In genomic region chr9:76618762-76619161, GRCh38 we compare ENCODE assay signal across 19 cellular contexts.
DNase-seq lines count a peak whose midpoint lies in the region; ATAC-seq and TF ChIP-seq lines count a peak whose summit lies in the region.
"Had no signal": no experiment of that assay in that cellular context is flagged by ENCODE, and none has a peak within 500 bp of the region (broad histone marks: within the 10 kb centered on the region; RNA-seq: fewer than 3 reads in every experiment).

No MANE protein-coding gene starts in this region.

- intact Hi-C loops in Right ventricle myocardium inferior (cut with DNase I) = no loop called here
- intact Hi-C loops in right cardiac atrium (cut with DNase I) = no loop called here
- intact Hi-C loops in dendritic cell treated with granulocyte-macrophage colony-stimulating factor and Interleukin-4, amounts not matched to agents 40 ng/mL and 50 ng/mL, for 4 days (cut with micrococcal nuclease) = loop anchor here (5.0 kb wide), 2 partner anchors 34 to 41 kb away; no protein-coding TSS in a partner anchor

- H3K9me3 ChIP-seq in right cardiac atrium (ENCODE audit: control insufficient read depth, low read length) (no peaks in the 10 kb centered on the region), mesenchymal stem cell (ENCODE audit: control insufficient read depth, low read length) (no peaks in the 10 kb centered on the region), WERI-Rb-1 (ENCODE audit: severe bottlenecking) (no peaks in the 10 kb centered on the region)

- no peak overlapping the region for H4K8ac ChIP-seq in mesenchymal stem cell (ENCODE audit: low read length)

- H2BK5ac ChIP-seq in mesenchymal stem cell (ENCODE audit: low read depth, low read length, poor library complexity, severe bottlenecking) = no peak overlapping the region

- H2BK120ac ChIP-seq in mesenchymal stem cell (ENCODE audit: low read depth, low read length) = no peak overlapping the region

- peak overlapping the region; percentile 93 for H3K27ac Mint-ChIP-seq in dendritic cell treated with granulocyte-macrophage colony-stimulating factor and Interleukin-4, amounts not matched to agents 40 ng/mL and 50 ng/mL, for 4 days
- no peak overlapping the region for H3K27ac Mint-ChIP-seq in stimulated activated naive B cell treated with anti-CD40 and anti-IgM and Interleukin-4, amounts not matched to agents 10 μg/mL and 1 μg/mL and 100 μg/mL, for 72 hours
- H3K27ac Mint-ChIP-seq: naive thymus-derived CD8-positive, alpha-beta T cell had no signal

- no peak overlapping the region for H2AK5ac ChIP-seq in mesenchymal stem cell (ENCODE audit: low read length, severe bottlenecking)

- peaks cover 77% of the 10 kb centered on the region for H3K4me1 Mint-ChIP-seq in dendritic cell treated with granulocyte-macrophage colony-stimulating factor and Interleukin-4, amounts not matched to agents 40 ng/mL and 50 ng/mL, for 4 days (ENCODE audit: low read depth)
- H3K4me1 Mint-ChIP-seq in stimulated activated naive B cell treated with anti-CD40 and anti-IgM and Interleukin-4, amounts not matched to agents 10 μg/mL and 1 μg/mL and 100 μg/mL, for 72 hours = peaks cover 8 to 29% of the 10 kb centered on the region in 2 donors

- 68% methylated on average over 4 of the region's 4 CpGs for WGBS in right cardiac atrium
- 86% methylated on average over 4 of the region's 4 CpGs for WGBS in mesenchymal stem cell

- H2AFZ ChIP-seq in mesenchymal stem cell (ENCODE audit: low read depth, low read length) = no peak overlapping the region
- H2AFZ ChIP-seq: PC-9 had no signal

- peaks cover 4% of the 10 kb centered on the region for H3K4me1 ChIP-seq in right cardiac atrium (ENCODE audit: control insufficient read depth, insufficient read depth, low read length)
- H3K4me1 ChIP-seq in mesenchymal stem cell (ENCODE audit: control insufficient read depth, insufficient read depth, low read depth, low read length) = no peaks in the 10 kb centered on the region

- H2BK15ac ChIP-seq in mesenchymal stem cell (ENCODE audit: low read depth, poor library complexity, severe bottlenecking) = no peak overlapping the region

- no peak overlapping the region for H3K18ac ChIP-seq in mesenchymal stem cell (ENCODE audit: low read depth in 1 of 2, low read length in 2 of 2)

- peaks cover 0 to 1% of the 10 kb centered on the region in 2 experiments for H3K36me3 ChIP-seq in mesenchymal stem cell (ENCODE audit: control insufficient read depth in 1 of 2, insufficient read depth in 2 of 2, low read depth in 1 of 2, low read length in 2 of 2)
- no peaks in the 10 kb centered on the region for H3K36me3 ChIP-seq in WERI-Rb-1

- H3K27me3 ChIP-seq in right cardiac atrium (ENCODE audit: control insufficient read depth, insufficient read depth) (no peaks in the 10 kb centered on the region), mesenchymal stem cell (ENCODE audit: control insufficient read depth in 1 of 2, insufficient read depth in 1 of 2, low read length in 2 of 2) (no peaks in the 10 kb centered on the region), WERI-Rb-1 (ENCODE audit: insufficient read depth, low read depth, severe bottlenecking) (no peaks in the 10 kb centered on the region)

- no peak for DNase-seq in Right ventricle myocardium inferior (ENCODE audit: missing footprints)
- DNase-seq in right cardiac atrium = no peak
- DNase-seq in mesenchymal stem cell = no peak
- no peak for DNase-seq in C1 segment of cervical spinal cord (lab: John Stamatoyannopoulos, UW)
- DNase-seq in stimulated activated naive B cell treated with anti-CD40 and anti-IgM and Interleukin-4, amounts not matched to agents 10 μg/mL and 1 μg/mL and 100 μg/mL, for 72 hours = no peak
- no peak for DNase-seq in activated CD4-positive, alpha-beta T cell treated with anti-CD3 and anti-CD28 coated beads for 48 hours
- no peak for DNase-seq in WERI-Rb-1
- DNase-seq: activated CD4-positive, CD25-positive, alpha-beta regulatory T cell treated with anti-CD3 and anti-CD28 coated beads, Interleukin-2, amount 50 U/mL, for 72 hours; activated T-cell treated with anti-CD3 and anti-CD28 coated beads, Interleukin-2, amount 50 U/mL, for 4 hours; amygdala; effector CD4-positive, alpha-beta T cell; glutamatergic neuron; kidney glomerular epithelial cell; naive thymus-derived CD8-positive, alpha-beta T cell; NCI-H1105; NCI-H510A treated with DMSO at 0.1 percent for 48 hours; PC-9; stimulated activated naive CD8-positive, alpha-beta T cell treated with anti-CD3 and anti-CD28 coated beads, Interleukin-15, Interleukin-2, amounts not matched to agents 100 U/mL and 50 U/mL, for 24 hours had no signal

- H3K27me3 Mint-ChIP-seq in dendritic cell treated with granulocyte-macrophage colony-stimulating factor and Interleukin-4, amounts not matched to agents 40 ng/mL and 50 ng/mL, for 4 days = no peaks in the 10 kb centered on the region
- no peaks in the 10 kb centered on the region for H3K27me3 Mint-ChIP-seq in stimulated activated naive B cell treated with anti-CD40 and anti-IgM and Interleukin-4, amounts not matched to agents 10 μg/mL and 1 μg/mL and 100 μg/mL, for 72 hours

- H3K4me3 ChIP-seq in right cardiac atrium (ENCODE audit: low read length) (no peak overlapping the region), mesenchymal stem cell (ENCODE audit: insufficient read depth in 1 of 2, low read depth in 1 of 2, low read length in 2 of 2) (no peak overlapping the region), WERI-Rb-1 (ENCODE audit: low read depth, low read length) (no peak overlapping the region)
- H3K4me3 ChIP-seq: PC-9 had no signal

- H3K14ac ChIP-seq in mesenchymal stem cell (ENCODE audit: low read length in 2 of 2) = no peak overlapping the region

- H3K9ac ChIP-seq in mesenchymal stem cell (ENCODE audit: low read length) = peak overlapping the region; percentile 60

- H2BK12ac ChIP-seq in mesenchymal stem cell (ENCODE audit: low read length in 2 of 2) = no peak overlapping the region

- no peaks in the 10 kb centered on the region for H3K79me1 ChIP-seq in mesenchymal stem cell (replicated peaks; ENCODE audit: low read length, poor library complexity, severe bottlenecking)

- H3K4ac ChIP-seq in mesenchymal stem cell (ENCODE audit: low read depth in 1 of 2, low read length in 2 of 2) = no peak overlapping the region

- H4K91ac ChIP-seq in mesenchymal stem cell (ENCODE audit: low read length) = no peak overlapping the region

- H3K23ac ChIP-seq in mesenchymal stem cell (ENCODE audit: low read length in 2 of 2) = no peak overlapping the region

- no peak overlapping the region for H3K4me2 ChIP-seq in mesenchymal stem cell (ENCODE audit: low read length, poor library complexity, severe bottlenecking)
- H3K4me2 ChIP-seq: PC-9 had no signal

- no peak overlapping the region for H3K27ac ChIP-seq in right cardiac atrium (ENCODE audit: low read length)
- no peak overlapping the region for H3K27ac ChIP-seq in mesenchymal stem cell (ENCODE audit: low read length, poor library complexity, severe bottlenecking)
- H3K27ac ChIP-seq in WERI-Rb-1 = no peak overlapping the region
- H3K27ac ChIP-seq: PC-9 had no signal

- TF ChIP-seq CTCF in WERI-Rb-1 (IDR thresholded peaks at IDR 0.05; ENCODE audit: low read depth, low read length) = no peak

- no peaks in the 10 kb centered on the region for H3K9me3 Mint-ChIP-seq in dendritic cell treated with granulocyte-macrophage colony-stimulating factor and Interleukin-4, amounts not matched to agents 40 ng/mL and 50 ng/mL, for 4 days
- H3K9me3 Mint-ChIP-seq in stimulated activated naive B cell treated with anti-CD40 and anti-IgM and Interleukin-4, amounts not matched to agents 10 μg/mL and 1 μg/mL and 100 μg/mL, for 72 hours = no peaks in the 10 kb centered on the region
- H3K9me3 Mint-ChIP-seq: activated T-cell treated with anti-CD3 and anti-CD28 coated beads, Interleukin-2, amount 50 U/mL, for 4 hours; naive thymus-derived CD8-positive, alpha-beta T cell had no signal

- H3K36me3 Mint-ChIP-seq in dendritic cell treated with granulocyte-macrophage colony-stimulating factor and Interleukin-4, amounts not matched to agents 40 ng/mL and 50 ng/mL, for 4 days (ENCODE audit: low read depth) = no peaks in the 10 kb centered on the region
- no peaks in the 10 kb centered on the region for H3K36me3 Mint-ChIP-seq in stimulated activated naive B cell treated with anti-CD40 and anti-IgM and Interleukin-4, amounts not matched to agents 10 μg/mL and 1 μg/mL and 100 μg/mL, for 72 hours
- H3K36me3 Mint-ChIP-seq: naive thymus-derived CD8-positive, alpha-beta T cell had no signal

- ATAC-seq in Right ventricle myocardium inferior = peak; percentile 58
- no peak for ATAC-seq in right cardiac atrium
- no peak for ATAC-seq in stimulated activated naive B cell treated with anti-CD40 and anti-IgM and Interleukin-4, amounts not matched to agents 10 μg/mL and 1 μg/mL and 100 μg/mL, for 72 hours (replicated peaks)
- ATAC-seq: activated T-cell treated with anti-CD3 and anti-CD28 coated beads, Interleukin-2, amount 50 U/mL, for 4 hours; naive thymus-derived CD8-positive, alpha-beta T cell; stimulated activated naive CD8-positive, alpha-beta T cell treated with anti-CD3 and anti-CD28 coated beads, Interleukin-15, Interleukin-2, amounts not matched to agents 100 U/mL and 50 U/mL, for 24 hours had no signal

- H3K4me3 Mint-ChIP-seq in dendritic cell treated with granulocyte-macrophage colony-stimulating factor and Interleukin-4, amounts not matched to agents 40 ng/mL and 50 ng/mL, for 4 days = no peak overlapping the region
- H3K4me3 Mint-ChIP-seq in stimulated activated naive B cell treated with anti-CD40 and anti-IgM and Interleukin-4, amounts not matched to agents 10 μg/mL and 1 μg/mL and 100 μg/mL, for 72 hours = no peak overlapping the region
- H3K4me3 Mint-ChIP-seq: activated T-cell treated with anti-CD3 and anti-CD28 coated beads, Interleukin-2, amount 50 U/mL, for 4 hours; naive thymus-derived CD8-positive, alpha-beta T cell had no signal
